In the genomic region with DNA sequence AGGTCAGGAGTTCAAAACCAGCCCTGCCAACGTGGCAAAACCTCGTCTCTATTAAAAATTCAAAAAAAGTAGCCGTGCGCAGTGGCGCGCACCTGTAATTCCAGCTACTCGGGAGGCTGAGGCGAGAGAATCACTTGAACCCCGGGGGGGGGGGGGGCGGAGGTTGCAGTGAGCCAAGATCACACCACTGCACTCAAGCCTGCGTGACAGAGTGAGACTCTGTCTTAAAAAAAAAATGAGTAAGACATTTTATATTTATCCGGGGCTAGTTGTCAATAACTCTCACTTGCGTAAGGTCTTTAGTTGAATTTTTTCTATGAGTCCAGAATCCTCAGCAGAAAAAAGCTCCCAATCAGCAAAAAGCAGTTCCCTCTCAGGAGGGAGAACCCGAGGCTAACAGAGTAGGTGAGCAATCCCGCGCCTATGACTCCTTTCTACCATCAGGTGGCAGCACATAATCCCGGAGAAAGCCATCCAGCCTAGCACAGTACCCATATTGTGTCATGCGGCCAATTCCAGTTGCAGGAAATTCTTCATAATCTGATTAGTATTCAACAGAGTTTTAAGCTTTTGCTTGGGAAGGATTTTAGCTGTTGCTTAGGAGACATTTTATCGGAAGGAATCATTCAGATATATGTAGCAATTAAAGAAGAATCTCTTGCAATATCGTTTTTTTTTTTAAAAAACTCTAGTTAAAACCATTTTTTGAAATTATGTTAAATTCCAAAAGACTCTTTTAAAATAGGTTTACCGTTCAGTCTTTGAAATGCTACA, we compare ENCODE assay signal across 8 cellular contexts. TPM values are rescaled to one million over a fixed set of nuclear protein-coding genes. Genes with fewer than 3 reads are reported as not detected.
DNase-seq lines count a peak whose midpoint lies in the region; ATAC-seq and TF ChIP-seq lines count a peak whose summit lies in the region.

No MANE protein-coding gene starts in this region.

- H3K36me3 ChIP-seq in lower lobe of right lung, result no peaks in the 10 kb centered on the region

- intact Hi-C loops in lower lobe of right lung (cut with DNase I), result no loop called here

- no peaks in the 10 kb centered on the region for H3K9me3 ChIP-seq in lower lobe of right lung

- peak; percentile 56 for DNase-seq in COLO668 (lab: John Stamatoyannopoulos, UW; ENCODE audit: unreplicated experiment)
- peak; percentile 47 for DNase-seq in NCI-H524 treated with DMSO at 0.1 percent for 48 hours (lab: John Stamatoyannopoulos, UW)
- peak; percentile 44 for DNase-seq in activated CD4-positive, alpha-beta T cell treated with anti-CD3 and anti-CD28 coated beads, Interleukin-2, amount 50 U/mL, for 1 hour
- peak; percentile 58 to 72 for DNase-seq in dermis microvascular lymphatic vessel endothelial cell (ENCODE audit: low read depth in 2 of 2)
- peak; percentile 72 for DNase-seq in lower lobe of right lung
- DNase-seq in stimulated activated CD8-positive, alpha-beta memory T cell treated with anti-CD3 and anti-CD28 coated beads, Interleukin-12 subunit alpha, Interleukin-12 subunit beta, amount 100 ng/mL, for 4 hours (ENCODE audit: low read depth), result peak; percentile 15

- H3K4me1 ChIP-seq in lower lobe of right lung, result peaks cover 9% of the 10 kb centered on the region

- H3K4me3 ChIP-seq in lower lobe of right lung, result no peak overlapping the region

- ATAC-seq in GM19438 (IDR thresholded peaks at IDR 0.05; ENCODE audit: low read depth, unreplicated experiment) (peak; percentile 99), HG03460 (IDR thresholded peaks at IDR 0.05; ENCODE audit: unreplicated experiment) (peak; percentile 99), lower lobe of right lung (peak; percentile 94)

- H3K27ac ChIP-seq in lower lobe of right lung, result no peak overlapping the region

- H3K27me3 ChIP-seq in lower lobe of right lung (ENCODE audit: low read depth), result no peaks in the 10 kb centered on the region

- peak; percentile 87 for TF ChIP-seq CTCF in lower lobe of right lung (IDR thresholded peaks at IDR 0.05)

RNA-seq across cellular contexts. Expression of a gene that starts 11.9 kb away (rescaled TPM):
- not detected in 2 replicates for total RNA-seq in dermis microvascular lymphatic vessel endothelial cell
- total RNA-seq in lower lobe of right lung, result not detected

RNA-seq across cellular contexts. Expression of a gene that starts 14.6 kb away (rescaled TPM):
- total RNA-seq in dermis microvascular lymphatic vessel endothelial cell, result not detected in 2 replicates
- not detected for total RNA-seq in lower lobe of right lung

RNA-seq across cellular contexts. Expression of a gene that starts 29.3 kb away (rescaled TPM):
- total RNA-seq in dermis microvascular lymphatic vessel endothelial cell, result not detected in 2 replicates
- total RNA-seq in lower lobe of right lung, result not detected

RNA-seq across cellular contexts. Expression of a gene that starts 45.6 kb away (rescaled TPM):
- total RNA-seq in dermis microvascular lymphatic vessel endothelial cell, result not detected in 2 replicates
- not detected for total RNA-seq in lower lobe of right lung

RNA-seq across cellular contexts. Expression of a gene that starts 50.9 kb away (rescaled TPM):
- total RNA-seq in dermis microvascular lymphatic vessel endothelial cell (not detected in 2 replicates), lower lobe of right lung (not detected)

Comparison
In these comparisons a context has a peak if more than half of its experiments do, and no peak if none do; other contexts are left out.
1. DNase-seq: peak in every context shown above with its lines; median percentile 72 in lower lobe of right lung; 65 in dermis microvascular lymphatic vessel endothelial cell; 56 in COLO668; 47 in NCI-H524 treated with DMSO at 0.1 percent for 48 hours; 44 in activated CD4-positive, alpha-beta T cell treated with anti-CD3 and anti-CD28 coated beads, Interleukin-2, amount 50 U/mL, for 1 hour; 15 in stimulated activated CD8-positive, alpha-beta memory T cell treated with anti-CD3 and anti-CD28 coated beads, Interleukin-12 subunit alpha, Interleukin-12 subunit beta, amount 100 ng/mL, for 4 hours.